Comparison of ENCODE assay signal across 26 cellular contexts in genomic region chrX:98111684-98112083, GRCh38.
"Had no signal": no experiment of that assay in that cellular context is flagged by ENCODE, and none has a peak within 500 bp of the region (broad histone marks: within the 10 kb centered on the region; RNA-seq: fewer than 3 reads in every experiment).

No MANE protein-coding gene starts in this region.

- FAIRE-seq: HTR-8/SVneo, RCC 7860 had no signal

- ATAC-seq: T-cell had no signal

- H3K36me3 Mint-ChIP-seq: T-cell had no signal

- H3K9me3 ChIP-seq: SJSA1 had no signal

- H3K27ac ChIP-seq: KMS-11, SJSA1, SK-N-MC had no signal

- H3K9me3 Mint-ChIP-seq: T-cell; T-helper 1 cell treated with Interleukin-12 subunit alpha and Interleukin-12 subunit beta and Interleukin-4 antibody, amounts not matched to agents 30 μg/mL and 1 μg/mL, for 36 hours had no signal

- H3K4me1 Mint-ChIP-seq: T-cell had no signal

- H3K4me2 ChIP-seq: KMS-11 had no signal

- DNase-seq: Kasumi-1, NCI-H1092, NCI-H1105 treated with DMSO at 0.1 percent for 48 hours, NCI-H1417 treated with DMSO at 0.1 percent for 48 hours, NCI-H146, NCI-H1694 treated with DMSO at 0.1 percent for 48 hours, NCI-H1930, NCI-H2081, NCI-H2107, NCI-H226, NCI-H446, NCI-H510A, NCI-H524 treated with DMSO at 0.1 percent for 48 hours, NCI-H69, NCI-H774, Right ventricle myocardium superior, RPMI8226, SIG-M5, SW 1271, T-cell had no signal

- H3K4me1 ChIP-seq: SJSA1 had no signal

- H3K36me3 ChIP-seq: SJSA1 had no signal

- H3K9ac ChIP-seq: KMS-11 had no signal

- H3K27me3 ChIP-seq: SJSA1 had no signal

- H3K4me3 ChIP-seq: SJSA1, SK-N-MC had no signal

- H3K4me3 Mint-ChIP-seq: T-cell; T-helper 1 cell treated with Interleukin-12 subunit alpha and Interleukin-12 subunit beta and Interleukin-4 antibody, amounts not matched to agents 30 μg/mL and 1 μg/mL, for 36 hours had no signal

- H3K27ac Mint-ChIP-seq: T-cell; T-helper 1 cell treated with Interleukin-12 subunit alpha and Interleukin-12 subunit beta and Interleukin-4 antibody, amounts not matched to agents 30 μg/mL and 1 μg/mL, for 36 hours had no signal
